26 cellular contexts compared by ENCODE assay signal in the genomic region with DNA sequence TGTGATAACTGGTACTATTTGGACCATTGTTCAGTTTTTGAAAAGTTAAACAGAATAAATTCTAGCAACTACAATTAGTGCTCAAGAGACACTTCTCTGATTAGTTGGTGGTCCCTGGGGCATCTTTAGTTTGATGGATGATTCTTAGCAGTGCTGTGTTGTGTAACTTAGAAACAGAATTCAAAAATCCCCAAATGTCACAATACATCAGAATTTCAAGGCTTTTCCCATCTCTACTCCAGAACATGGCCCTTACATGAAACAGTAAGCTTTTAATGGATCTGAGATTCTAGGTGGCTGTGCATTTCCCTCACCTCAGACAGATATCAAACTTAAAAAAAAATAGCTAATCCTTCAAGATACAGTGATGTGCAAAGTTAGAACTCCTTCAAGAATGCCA.
"Had no signal": no experiment of that assay in that cellular context is flagged by ENCODE, and none has a peak within 500 bp of the region (broad histone marks: within the 10 kb centered on the region; RNA-seq: fewer than 3 reads in every experiment).

No MANE protein-coding gene starts in this region.

- H3K9me3 ChIP-seq: adrenal gland, ascending aorta, gastroesophageal sphincter, heart right ventricle had no signal

- H3K27ac ChIP-seq: adrenal gland, ascending aorta, brain microvascular endothelial cell, coronary artery, dorsolateral prefrontal cortex, gastroesophageal sphincter, heart right ventricle, hepatocyte, WERI-Rb-1 had no signal

- ATAC-seq: activated CD4-positive, CD25-positive, alpha-beta regulatory T cell treated with anti-CD3 and anti-CD28 coated beads, Interleukin-2, amount 50 U/mL, for 24 hours; activated CD8-positive, alpha-beta T cell treated with anti-CD3 and anti-CD28 coated beads for 36 hours; activated naive CD8-positive, alpha-beta T cell treated with anti-CD3 and anti-CD28 coated beads, Interleukin-2, amount 50 U/mL, for 24 hours; activated T-cell treated with anti-CD3 and anti-CD28 coated beads, Interleukin-2, amount 50 U/mL, for 4 hours; esophagus mucosa; gastroesophageal sphincter; heart right ventricle; T-helper 17 cell had no signal

- H3K4me1 ChIP-seq: adrenal gland, ascending aorta, gastroesophageal sphincter, heart right ventricle had no signal

- H3K36me3 ChIP-seq: adrenal gland, ascending aorta, brain microvascular endothelial cell, gastroesophageal sphincter, heart right ventricle, WERI-Rb-1 had no signal

- DNase-seq: activated B cell treated with CpG ODN at 0.5 μM for 24 hours; activated CD4-positive, alpha-beta T cell treated with anti-CD3 and anti-CD28 coated beads for 48 hours; activated CD4-positive, alpha-beta T cell treated with anti-CD3 and anti-CD28 coated beads, Interleukin-2, amount 50 U/mL, for 1 hour; activated CD4-positive, alpha-beta T cell treated with anti-CD3 and anti-CD28 coated beads, Interleukin-2, amount 50 U/mL, for 48 hours; activated CD8-positive, alpha-beta memory T cell treated with anti-CD3 and anti-CD28 coated beads for 24 hours; activated CD8-positive, alpha-beta T cell treated with anti-CD3 and anti-CD28 coated beads for 36 hours; activated effector memory CD4-positive, alpha-beta T cell treated with anti-CD3 and anti-CD28 coated beads, Interleukin-2, amount 50 U/mL, for 16 hours; activated naive CD4-positive, alpha-beta T cell treated with anti-CD3 and anti-CD28 coated beads for 36 hours; activated naive CD8-positive, alpha-beta T cell treated with anti-CD3 and anti-CD28 coated beads for 36 hours; activated naive CD8-positive, alpha-beta T cell treated with anti-CD3 and anti-CD28 coated beads, Interleukin-2, amount 50 U/mL, for 24 hours; activated T-cell treated with anti-CD3 and anti-CD28 coated beads, Interleukin-2, amount 50 U/mL, for 4 hours; adrenal gland; dorsolateral prefrontal cortex; effector memory CD4-positive, alpha-beta T cell; endodermal cell; heart right ventricle; T-helper 17 cell; T1000; WERI-Rb-1 had no signal

- H3K27me3 ChIP-seq: adrenal gland, ascending aorta, brain microvascular endothelial cell, gastroesophageal sphincter, heart right ventricle had no signal

- H3K4me3 ChIP-seq: adrenal gland, ascending aorta, coronary artery, dorsolateral prefrontal cortex, gastroesophageal sphincter, heart right ventricle, hepatocyte had no signal
